10 cellular contexts compared by ENCODE assay signal in the genomic region with DNA sequence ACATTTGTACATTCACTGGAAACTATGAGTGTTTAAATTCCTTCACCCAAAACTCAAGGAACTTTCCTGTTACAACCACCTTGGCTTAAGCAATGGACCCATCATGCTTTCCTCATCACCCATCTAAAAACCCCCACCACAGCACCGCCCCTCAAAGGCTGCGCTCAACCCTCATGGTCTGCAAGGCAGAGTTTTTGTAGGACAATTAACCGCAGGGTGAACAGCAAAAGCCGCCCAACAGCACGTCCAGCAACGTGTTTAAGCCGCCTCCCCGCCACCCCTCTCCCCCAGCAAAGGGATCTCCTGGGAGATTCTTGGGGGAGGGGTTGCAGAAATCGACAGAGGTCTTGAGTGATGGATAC. TPM values are rescaled to one million over a fixed set of nuclear protein-coding genes. Genes with fewer than 3 reads are reported as not detected.
DNase-seq lines count a peak whose midpoint lies in the region; ATAC-seq and TF ChIP-seq lines count a peak whose summit lies in the region.
"Had no signal": no experiment of that assay in that cellular context is flagged by ENCODE, and none has a peak within 500 bp of the region (broad histone marks: within the 10 kb centered on the region; RNA-seq: fewer than 3 reads in every experiment).

No MANE protein-coding gene starts in this region.

- POLR2A ChIA-PET in A673 (lab: Charles Lee; ENCODE audit: low non-redundant PET), result no interaction called here

- H3K4me1 ChIP-seq in A673 (ENCODE audit: insufficient read depth, low read length, poor library complexity, severe bottlenecking) (peaks cover 42% of the 10 kb centered on the region), HUES6 (ENCODE audit: control insufficient read depth, insufficient read depth, low read length) (peaks cover 50% of the 10 kb centered on the region), muscle layer of duodenum (ENCODE audit: control insufficient read depth in 1 of 2, insufficient read depth in 2 of 2, low read length in 2 of 2) (peaks cover 6 to 27% of the 10 kb centered on the region in 2 donors)

- intact Hi-C loops in A673 (cut with micrococcal nuclease; ENCODE audit: unreplicated experiment), result loop anchor here (1.0 to 5.0 kb wide), 3 partner anchors 101 to 173 kb away; no protein-coding TSS in a partner anchor

- H3K36me3 ChIP-seq in A673 (ENCODE audit: insufficient read depth, low read length, poor library complexity, severe bottlenecking) (no peaks in the 10 kb centered on the region), HUES6 (ENCODE audit: control insufficient read depth, insufficient read depth, low read length) (no peaks in the 10 kb centered on the region), muscle layer of duodenum (ENCODE audit: control insufficient read depth in 1 of 2, insufficient read depth in 2 of 2, low read length in 2 of 2) (no peaks in the 10 kb centered on the region)
- H3K36me3 ChIP-seq: brain microvascular endothelial cell had no signal

- DNase-seq in A673 (ENCODE audit: low spot score) (peak; percentile 25), erythroblast (lab: John Stamatoyannopoulos, UW) (peak; percentile 18 to 29), hippocampal formation (lab: John Stamatoyannopoulos, UW) (no peak), coronary artery (ENCODE audit: low spot score) (no peak)
- DNase-seq: NCI-H1417 treated with DMSO at 0.1 percent for 48 hours had no signal

- H3K9me3 ChIP-seq in A673 (ENCODE audit: low read depth, low read length, poor library complexity, severe bottlenecking) (no peaks in the 10 kb centered on the region), HUES6 (ENCODE audit: control insufficient read depth, insufficient read depth, low read depth, low read length) (peaks cover 4% of the 10 kb centered on the region; the same call in 1 of the 2 replicates), muscle layer of duodenum (ENCODE audit: control insufficient read depth in 1 of 2, low read length in 2 of 2) (peaks cover 0 to 5% of the 10 kb centered on the region in 2 donors)

- H3K4me3 ChIP-seq in A673 (ENCODE audit: low read depth, low read length, poor library complexity, severe bottlenecking), result peak overlapping the region; percentile 65
- peak overlapping the region; percentile 83 for H3K4me3 ChIP-seq in HUES6 (ENCODE audit: low read depth, low read length)
- H3K4me3 ChIP-seq in muscle layer of duodenum (ENCODE audit: low read depth in 1 of 2, low read length in 2 of 2), result peak overlapping the region; percentile 63 to 80
- H3K4me3 ChIP-seq in coronary artery, result no peak overlapping the region

- no peak overlapping the region for H3K27ac ChIP-seq in A673 (ENCODE audit: low read depth, low read length, poor library complexity, severe bottlenecking)
- peak overlapping the region; percentile 72; the same call in 1 of the 2 replicates for H3K27ac ChIP-seq in HUES6 (ENCODE audit: low read depth, low read length)
- peak overlapping the region; percentile 74 for H3K27ac ChIP-seq in muscle layer of duodenum (ENCODE audit: low read length)
- no peak overlapping the region for H3K27ac ChIP-seq in coronary artery
- H3K27ac ChIP-seq: brain microvascular endothelial cell had no signal

- no TSS peak for BruUV-seq in A673 (replicated peaks; lab: Mats Ljungman, UMichigan)

- H3K9ac ChIP-seq in HUES6 (ENCODE audit: low read length), result peak overlapping the region; percentile 92

- no peak for ATAC-seq in GM19351 (IDR thresholded peaks at IDR 0.05; ENCODE audit: unreplicated experiment)
- ATAC-seq in GM21528 (IDR thresholded peaks at IDR 0.05; ENCODE audit: low FRiP score, unreplicated experiment), result no peak

- CTCF ChIA-PET in A673 (lab: Charles Lee), result no interaction called here

- TF ChIP-seq POLR2A in erythroblast (IDR thresholded peaks at IDR 0.05; ENCODE audit: low read length), result no peak

- TF ChIP-seq CTCF in A673 (conservative IDR thresholded peaks at IDR 0.05; ENCODE audit: low read depth, low read length) (no peak), coronary artery (IDR thresholded peaks at IDR 0.05) (no peak)

- H3K27me3 ChIP-seq in A673 (replicated peaks; ENCODE audit: insufficient read depth, low read depth, low read length, poor library complexity) (no peaks in the 10 kb centered on the region), HUES6 (ENCODE audit: control insufficient read depth, insufficient read depth, low read length) (peaks cover 36% of the 10 kb centered on the region), muscle layer of duodenum (ENCODE audit: low read depth, low read length) (peaks cover 17% of the 10 kb centered on the region)

RNA-seq across cellular contexts. Expression of gene ROR2, which starts 2.0 kb away (rescaled TPM):
- total RNA-seq in A673 (2021), result 12.3 and 17.8 TPM in 2 replicates

Comparison
In these comparisons a context has a peak if more than half of its experiments do, and no peak if none do; other contexts are left out.
1. DNase-seq: peak in A673 (single experiment) and erythroblast (2 of 2); none in hippocampal formation (0 of 2) and coronary artery (single experiment).
2. H3K27ac ChIP-seq: peak in HUES6 (single experiment) and muscle layer of duodenum (single experiment); none in A673 (single experiment) and coronary artery (0 of 2).